In genomic region chr4:122884504-122884903, GRCh38 we compare ENCODE assay signal across 26 cellular contexts.
"Had no signal": no experiment of that assay in that cellular context is flagged by ENCODE, and none has a peak within 500 bp of the region (broad histone marks: within the 10 kb centered on the region; RNA-seq: fewer than 3 reads in every experiment).

No MANE protein-coding gene starts in this region.

- H3K4me1 Mint-ChIP-seq: activated naive CD4-positive, alpha-beta T cell treated with anti-CD3 and anti-CD28 coated beads, Interleukin-2, amount 10 ng/mL, durations not matched to agents 7 days and 5 days; activated naive CD8-positive, alpha-beta T cell treated with anti-CD3 and anti-CD28 coated beads for 36 hours had no signal

- H3K4me1 ChIP-seq: adrenal gland, Peyer's patch had no signal

- H3K27me3 ChIP-seq: adrenal gland, Peyer's patch, SJSA1 had no signal

- ATAC-seq: activated CD4-positive, CD25-positive, alpha-beta regulatory T cell treated with anti-CD3 and anti-CD28 coated beads, Interleukin-2, amount 50 U/mL, for 24 hours; activated CD8-positive, alpha-beta T cell treated with anti-CD3 and anti-CD28 coated beads for 36 hours; activated T-cell treated with anti-CD3 and anti-CD28 coated beads, Interleukin-2, amount 50 U/mL, for 72 hours; SK-N-SH treated with all-trans-retinoic acid at 6 μM for 48 hours had no signal

- H3K27ac Mint-ChIP-seq: activated CD8-positive, alpha-beta T cell treated with anti-CD3 and anti-CD28 coated beads for 36 hours; activated naive CD4-positive, alpha-beta T cell treated with anti-CD3 and anti-CD28 coated beads, Interleukin-2, amount 10 ng/mL, durations not matched to agents 7 days and 5 days; activated naive CD8-positive, alpha-beta T cell treated with anti-CD3 and anti-CD28 coated beads for 36 hours; activated T-cell treated with anti-CD3 and anti-CD28 coated beads, Interleukin-2, amount 50 U/mL, for 72 hours; activated T-helper 2 cell treated with anti-CD3 and anti-CD28 coated beads, Interferon-gamma antibody, Interleukin-2, Interleukin-4, amounts not matched to agents 10 μg/mL and 5 μg/mL and 100 μg/mL, durations not matched to agents 14 hours and 24 hours and 36 hours; T-helper 1 cell treated with Interleukin-12 subunit alpha and Interleukin-12 subunit beta and Interleukin-4 antibody, amounts not matched to agents 30 μg/mL and 1 μg/mL, for 36 hours had no signal

- H3K27ac ChIP-seq: adrenal gland, Peyer's patch, RWPE1, SJSA1 had no signal

- H3K36me3 ChIP-seq: adrenal gland, Peyer's patch had no signal

- H3K4me3 Mint-ChIP-seq: activated CD8-positive, alpha-beta T cell treated with anti-CD3 and anti-CD28 coated beads for 36 hours; activated naive CD4-positive, alpha-beta T cell treated with anti-CD3 and anti-CD28 coated beads, Interleukin-2, amount 10 ng/mL, durations not matched to agents 7 days and 5 days; activated naive CD8-positive, alpha-beta T cell treated with anti-CD3 and anti-CD28 coated beads for 36 hours; activated T-cell treated with anti-CD3 and anti-CD28 coated beads, Interleukin-2, amount 50 U/mL, for 72 hours; T-helper 1 cell treated with Interleukin-12 subunit alpha and Interleukin-12 subunit beta and Interleukin-4 antibody, amounts not matched to agents 30 μg/mL and 1 μg/mL, for 36 hours had no signal

- H3K9me3 ChIP-seq: adrenal gland, SJSA1 had no signal

- H3K4me3 ChIP-seq: adrenal gland, Peyer's patch, SJSA1 had no signal

- DNase-seq: activated CD4-positive, alpha-beta T cell treated with anti-CD3 and anti-CD28 coated beads for 4 hours; activated CD8-positive, alpha-beta memory T cell treated with anti-CD3 and anti-CD28 coated beads, Interleukin-2, amount 50 U/mL, for 4 hours; activated CD8-positive, alpha-beta T cell treated with anti-CD3 and anti-CD28 coated beads for 36 hours; activated gamma-delta T cell treated with Interleukin-2 at 50 U/mL for 16 hours; activated naive CD4-positive, alpha-beta T cell treated with anti-CD3 and anti-CD28 coated beads, Interleukin-2, amount 10 ng/mL, durations not matched to agents 7 days and 5 days; activated naive CD8-positive, alpha-beta T cell treated with anti-CD3 and anti-CD28 coated beads for 36 hours; activated T-cell treated with anti-CD3 and anti-CD28 coated beads, Interleukin-2, amount 50 U/mL, for 72 hours; adrenal gland; anterior cingulate cortex; caudate nucleus; Kasumi-1; NCI-H1048; NCI-H146; NCI-H187 treated with DMSO at 0.1 percent for 48 hours; NCI-H2081 treated with DMSO at 0.1 percent for 48 hours; NCI-H446; NCI-H524; Peyer's patch; SHP77; SW 1271 had no signal
